Comparison of ENCODE assay signal across 15 cellular contexts in the genomic region with DNA sequence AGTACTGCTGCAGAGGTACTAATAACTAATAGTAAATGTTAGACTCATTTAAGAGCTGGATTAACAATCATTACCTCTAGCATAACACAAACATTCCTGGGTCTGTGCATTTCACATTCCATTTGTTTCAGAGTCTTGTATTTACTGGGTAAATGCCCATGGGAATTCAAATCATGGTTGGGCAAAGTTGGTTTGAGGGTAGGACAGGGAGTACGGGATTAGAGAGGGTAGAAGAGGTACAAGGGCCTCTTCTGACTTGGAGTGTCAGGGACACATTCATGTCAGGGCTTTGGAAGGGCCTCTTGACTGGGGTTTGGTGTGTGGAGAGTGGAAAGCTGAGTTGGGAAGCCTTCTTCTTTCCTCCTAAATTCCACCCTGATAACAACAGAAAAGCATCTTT.
DNase-seq lines count a peak whose midpoint lies in the region; ATAC-seq and TF ChIP-seq lines count a peak whose summit lies in the region.
"Had no signal": no experiment of that assay in that cellular context is flagged by ENCODE, and none has a peak within 500 bp of the region (broad histone marks: within the 10 kb centered on the region; RNA-seq: fewer than 3 reads in every experiment).

No MANE protein-coding gene starts in this region.

- H3K4me3 Mint-ChIP-seq in HFFc6 (peak overlapping the region; percentile 60), type B pancreatic cell (peak overlapping the region; percentile 23)
- H3K4me3 Mint-ChIP-seq: activated CD4-positive, alpha-beta memory T cell treated with anti-CD3 and anti-CD28 coated beads, Interleukin-2, amount 10 ng/mL, durations not matched to agents 7 days and 5 days; CD4-positive, alpha-beta memory T cell; stimulated activated effector memory CD8-positive, alpha-beta T cell treated with anti-CD3 and anti-CD28 coated beads, Interleukin-12 subunit alpha, Interleukin-12 subunit beta, amount 100 ng/mL, for 72 hours had no signal

- DNase-seq in HFFc6, result no peak
- DNase-seq in dedifferentiated amniotic fluid mesenchymal stem cell (ENCODE audit: extremely low spot score), result peak; percentile 47
- no peak for DNase-seq in left lung
- DNase-seq in type B pancreatic cell (ENCODE audit: extremely low spot score, unreplicated experiment), result no peak
- DNase-seq in hepatocyte (ENCODE audit: low spot score), result no peak
- no peak for DNase-seq in medulla oblongata (ENCODE audit: extremely low spot score)
- DNase-seq: activated CD4-positive, alpha-beta memory T cell treated with anti-CD3 and anti-CD28 coated beads, Interleukin-2, amount 10 ng/mL, durations not matched to agents 7 days and 5 days; CD4-positive, alpha-beta memory T cell; GF-D8; Kasumi-1; NCI-H510A; uterus had no signal

- H3K27ac ChIP-seq in left lung (peak overlapping the region; percentile 41 to 57), hepatocyte (no peak overlapping the region)
- H3K27ac ChIP-seq: neutrophil, uterus had no signal

- H3K4me3 ChIP-seq in left lung (no peak overlapping the region), hepatocyte (no peak overlapping the region)
- H3K4me3 ChIP-seq: uterus had no signal

- no peaks in the 10 kb centered on the region for H3K9me3 ChIP-seq in left lung
- no peaks in the 10 kb centered on the region for H3K9me3 ChIP-seq in hepatocyte (ENCODE audit: low read depth)
- H3K9me3 ChIP-seq: neutrophil, uterus had no signal

- H3K27me3 ChIP-seq in left lung (no peaks in the 10 kb centered on the region), hepatocyte (no peaks in the 10 kb centered on the region)
- H3K27me3 ChIP-seq: neutrophil, uterus had no signal

- H3K36me3 ChIP-seq in left lung (no peaks in the 10 kb centered on the region), hepatocyte (replicated peaks; ENCODE audit: insufficient read depth, low read depth) (no peaks in the 10 kb centered on the region)
- H3K36me3 ChIP-seq: neutrophil, uterus had no signal

- ATAC-seq in left lung, result peak; percentile 79
- no peak for ATAC-seq in GM21619 (IDR thresholded peaks at IDR 0.05; ENCODE audit: unreplicated experiment)
- ATAC-seq: stimulated activated effector memory CD8-positive, alpha-beta T cell treated with anti-CD3 and anti-CD28 coated beads, Interleukin-12 subunit alpha, Interleukin-12 subunit beta, amount 100 ng/mL, for 72 hours had no signal

- H3K36me3 Mint-ChIP-seq in HFFc6 (ENCODE audit: low read depth) (peaks cover 30% of the 10 kb centered on the region), type B pancreatic cell (peaks cover 8% of the 10 kb centered on the region)
- H3K36me3 Mint-ChIP-seq: CD4-positive, alpha-beta memory T cell; stimulated activated effector memory CD8-positive, alpha-beta T cell treated with anti-CD3 and anti-CD28 coated beads, Interleukin-12 subunit alpha, Interleukin-12 subunit beta, amount 100 ng/mL, for 72 hours had no signal

- peaks cover 82% of the 10 kb centered on the region for H3K79me2 ChIP-seq in hepatocyte

- no peaks in the 10 kb centered on the region for H4K20me1 ChIP-seq in hepatocyte (ENCODE audit: insufficient read depth, poor library complexity, severe bottlenecking)

- WGBS in hepatocyte (ENCODE audit: low lambda C conversion rate, missing lambda C conversion rate), result 87% methylated on average over 1 of the region's 1 CpG

- H3K9me3 Mint-ChIP-seq in HFFc6 (no peaks in the 10 kb centered on the region), type B pancreatic cell (peaks cover 4% of the 10 kb centered on the region)
- H3K9me3 Mint-ChIP-seq: activated CD4-positive, alpha-beta memory T cell treated with anti-CD3 and anti-CD28 coated beads, Interleukin-2, amount 10 ng/mL, durations not matched to agents 7 days and 5 days; CD4-positive, alpha-beta memory T cell; stimulated activated effector memory CD8-positive, alpha-beta T cell treated with anti-CD3 and anti-CD28 coated beads, Interleukin-12 subunit alpha, Interleukin-12 subunit beta, amount 100 ng/mL, for 72 hours had no signal

- H3K4me2 ChIP-seq in hepatocyte, result no peak overlapping the region

- TF ChIP-seq CTCF in HFFc6 (IDR thresholded peaks at IDR 0.05), result no peak
- TF ChIP-seq CTCF in left lung (IDR thresholded peaks at IDR 0.05), result no peak
- TF ChIP-seq CTCF in type B pancreatic cell (conservative IDR thresholded peaks at IDR 0.05), result no peak
- no peak for TF ChIP-seq CTCF in hepatocyte (IDR thresholded peaks at IDR 0.05; ENCODE audit: poor library complexity)

- H3K4me1 ChIP-seq in left lung (peaks cover 12 to 16% of the 10 kb centered on the region in 2 donors), hepatocyte (ENCODE audit: insufficient read depth) (peaks cover 9% of the 10 kb centered on the region)
- H3K4me1 ChIP-seq: uterus had no signal

- H3K27me3 Mint-ChIP-seq in HFFc6 (ENCODE audit: insufficient read depth) (no peaks in the 10 kb centered on the region; the same call in 1 of the 2 replicates), type B pancreatic cell (no peaks in the 10 kb centered on the region)

- no peaks in the 10 kb centered on the region for H3K9me2 ChIP-seq in hepatocyte (replicated peaks; ENCODE audit: insufficient read depth)

- H3K4me1 Mint-ChIP-seq in HFFc6 (ENCODE audit: low read depth), result peaks cover 67% of the 10 kb centered on the region
- peaks cover 30% of the 10 kb centered on the region for H3K4me1 Mint-ChIP-seq in type B pancreatic cell (ENCODE audit: unreplicated experiment)
- H3K4me1 Mint-ChIP-seq: activated CD4-positive, alpha-beta memory T cell treated with anti-CD3 and anti-CD28 coated beads, Interleukin-2, amount 10 ng/mL, durations not matched to agents 7 days and 5 days; stimulated activated effector memory CD8-positive, alpha-beta T cell treated with anti-CD3 and anti-CD28 coated beads, Interleukin-12 subunit alpha, Interleukin-12 subunit beta, amount 100 ng/mL, for 72 hours had no signal

- intact Hi-C loops in left lung (cut with DNase I), result no loop called here

- peak overlapping the region; percentile 84 for H3K27ac Mint-ChIP-seq in HFFc6
- peak overlapping the region; percentile 76 for H3K27ac Mint-ChIP-seq in type B pancreatic cell
- H3K27ac Mint-ChIP-seq: activated CD4-positive, alpha-beta memory T cell treated with anti-CD3 and anti-CD28 coated beads, Interleukin-2, amount 10 ng/mL, durations not matched to agents 7 days and 5 days; CD4-positive, alpha-beta memory T cell; stimulated activated effector memory CD8-positive, alpha-beta T cell treated with anti-CD3 and anti-CD28 coated beads, Interleukin-12 subunit alpha, Interleukin-12 subunit beta, amount 100 ng/mL, for 72 hours had no signal

- no peak overlapping the region for H2AFZ ChIP-seq in hepatocyte
